ENCODE assay signal across 20 cellular contexts in the genomic region with DNA sequence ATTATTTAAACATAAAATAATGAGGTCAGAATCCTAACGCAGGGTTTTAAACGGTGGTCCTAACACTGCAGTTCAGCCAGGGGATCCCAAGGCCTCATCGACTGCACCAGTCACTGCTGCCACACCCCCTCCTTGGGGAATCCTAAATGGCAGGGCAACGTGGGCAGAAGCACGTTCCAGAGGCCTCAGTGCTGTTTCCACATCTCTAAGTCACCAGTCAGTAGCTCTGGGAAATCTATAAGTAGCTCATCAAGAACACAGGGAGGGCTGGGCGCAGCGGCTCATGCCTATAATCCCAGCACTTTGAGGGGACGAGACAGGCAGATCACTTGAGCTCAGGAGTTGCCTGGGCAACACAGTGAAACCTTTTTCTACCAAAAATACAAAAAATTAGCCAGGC. TPM values are rescaled to one million over a fixed set of nuclear protein-coding genes. Genes with fewer than 3 reads are reported as not detected.
DNase-seq lines count a peak whose midpoint lies in the region; ATAC-seq and TF ChIP-seq lines count a peak whose summit lies in the region.
"Had no signal": no experiment of that assay in that cellular context is flagged by ENCODE, and none has a peak within 500 bp of the region (broad histone marks: within the 10 kb centered on the region; RNA-seq: fewer than 3 reads in every experiment).

No MANE protein-coding gene starts in this region.

- peaks cover 78% of the 10 kb centered on the region for H3F3A ChIP-seq in SU-DHL-6 (ENCODE audit: insufficient read depth)
- peaks cover 50% of the 10 kb centered on the region for H3F3A ChIP-seq in neural progenitor cell (ENCODE audit: low read depth)

- no peak for ATAC-seq in IMR-90 (ENCODE audit: low read depth)
- no peak for ATAC-seq in stimulated activated naive B cell treated with anti-CD40 and anti-IgM and Interleukin-4, amounts not matched to agents 10 μg/mL and 1 μg/mL and 100 μg/mL, for 72 hours (replicated peaks)
- ATAC-seq in gastroesophageal sphincter: no peak
- no peak for ATAC-seq in activated T-helper 17 cell treated with anti-CD3 and anti-CD28 coated beads, Interleukin-2, amount 50 U/mL, for 72 hours (replicated peaks)
- ATAC-seq: HepG2, left cardiac atrium had no signal

- no peak overlapping the region for H4K5ac ChIP-seq in IMR-90 (ENCODE audit: low read depth, low read length)

- H4K91ac ChIP-seq in IMR-90 (ENCODE audit: insufficient read depth, low read depth, low read length): no peak overlapping the region

- H3K27me3 ChIP-seq in IMR-90 (ENCODE audit: control insufficient read depth, insufficient read depth, low read length) (peaks cover 26% of the 10 kb centered on the region), SU-DHL-6 (ENCODE audit: low read length) (no peaks in the 10 kb centered on the region), hepatocyte (no peaks in the 10 kb centered on the region), neural progenitor cell (no peaks in the 10 kb centered on the region), gastroesophageal sphincter (no peaks in the 10 kb centered on the region)
- H3K27me3 ChIP-seq: SJSA1, upper lobe of left lung had no signal

- no peak overlapping the region for H2BK20ac ChIP-seq in IMR-90 (ENCODE audit: low read depth, low read length)

- no peak overlapping the region for H3K27ac ChIP-seq in IMR-90 (ENCODE audit: insufficient read depth, low read length)
- H3K27ac ChIP-seq in SU-DHL-6 (ENCODE audit: low read depth, low read length): peak overlapping the region; percentile 100
- no peak overlapping the region for H3K27ac ChIP-seq in hepatocyte
- peak overlapping the region; percentile 42 for H3K27ac ChIP-seq in neural progenitor cell
- no peak overlapping the region for H3K27ac ChIP-seq in gastroesophageal sphincter
- H3K27ac ChIP-seq: SJSA1, upper lobe of left lung had no signal

- TF ChIP-seq EP300 in gastroesophageal sphincter (IDR thresholded peaks at IDR 0.05): no peak

- peak overlapping the region; percentile 37 for H3K4me3 Mint-ChIP-seq in neural progenitor cell
- H3K4me3 Mint-ChIP-seq in stimulated activated naive B cell treated with anti-CD40 and anti-IgM and Interleukin-4, amounts not matched to agents 10 μg/mL and 1 μg/mL and 100 μg/mL, for 72 hours: no peak overlapping the region
- no peak overlapping the region for H3K4me3 Mint-ChIP-seq in activated T-helper 17 cell treated with anti-CD3 and anti-CD28 coated beads, Interleukin-2, amount 50 U/mL, for 72 hours
- H3K4me3 Mint-ChIP-seq: T-helper 1 cell treated with Interleukin-12 subunit alpha and Interleukin-12 subunit beta and Interleukin-4 antibody, amounts not matched to agents 30 μg/mL and 1 μg/mL, for 36 hours had no signal

- H3K27ac Mint-ChIP-seq in neural progenitor cell: peak overlapping the region; percentile 55
- H3K27ac Mint-ChIP-seq in stimulated activated naive B cell treated with anti-CD40 and anti-IgM and Interleukin-4, amounts not matched to agents 10 μg/mL and 1 μg/mL and 100 μg/mL, for 72 hours: no peak overlapping the region
- H3K27ac Mint-ChIP-seq in activated T-helper 17 cell treated with anti-CD3 and anti-CD28 coated beads, Interleukin-2, amount 50 U/mL, for 72 hours: no peak overlapping the region
- H3K27ac Mint-ChIP-seq: T-helper 1 cell treated with Interleukin-12 subunit alpha and Interleukin-12 subunit beta and Interleukin-4 antibody, amounts not matched to agents 30 μg/mL and 1 μg/mL, for 36 hours had no signal

- TF ChIP-seq CTCF in IMR-90 (conservative IDR thresholded peaks at IDR 0.05; ENCODE audit: low read depth, low read length) (no peak), SU-DHL-6 (IDR thresholded peaks at IDR 0.05; ENCODE audit: insufficient read depth, low read length, poor library complexity, severe bottlenecking) (no peak), hepatocyte (IDR thresholded peaks at IDR 0.05; ENCODE audit: poor library complexity) (no peak), neural progenitor cell (IDR thresholded peaks at IDR 0.05) (no peak), gastroesophageal sphincter (IDR thresholded peaks at IDR 0.05) (no peak)

- H3K4me1 ChIP-seq in IMR-90 (ENCODE audit: control insufficient read depth, insufficient read depth, low read length) (peaks cover 7% of the 10 kb centered on the region), hepatocyte (ENCODE audit: insufficient read depth) (peaks cover 10% of the 10 kb centered on the region), neural progenitor cell (peaks cover 27% of the 10 kb centered on the region), gastroesophageal sphincter (no peaks in the 10 kb centered on the region)
- H3K4me1 ChIP-seq: upper lobe of left lung had no signal

- H4K20me1 ChIP-seq in IMR-90 (ENCODE audit: insufficient read depth, low read length) (no peaks in the 10 kb centered on the region), SU-DHL-6 (ENCODE audit: low read depth, low read length) (no peaks in the 10 kb centered on the region), hepatocyte (ENCODE audit: insufficient read depth, poor library complexity, severe bottlenecking) (no peaks in the 10 kb centered on the region), neural progenitor cell (ENCODE audit: low read depth) (peaks cover 94% of the 10 kb centered on the region)

- H3K27me3 Mint-ChIP-seq in neural progenitor cell (ENCODE audit: insufficient read depth, low read depth): peaks cover 2% of the 10 kb centered on the region
- H3K27me3 Mint-ChIP-seq in stimulated activated naive B cell treated with anti-CD40 and anti-IgM and Interleukin-4, amounts not matched to agents 10 μg/mL and 1 μg/mL and 100 μg/mL, for 72 hours: peaks cover 5 to 8% of the 10 kb centered on the region in 2 donors
- H3K27me3 Mint-ChIP-seq in activated T-helper 17 cell treated with anti-CD3 and anti-CD28 coated beads, Interleukin-2, amount 50 U/mL, for 72 hours: peaks cover 8% of the 10 kb centered on the region
- H3K27me3 Mint-ChIP-seq: CD4-positive, CD25-positive, alpha-beta regulatory T cell had no signal

- H3K36me3 Mint-ChIP-seq in neural progenitor cell: peaks cover 17% of the 10 kb centered on the region
- no peaks in the 10 kb centered on the region for H3K36me3 Mint-ChIP-seq in stimulated activated naive B cell treated with anti-CD40 and anti-IgM and Interleukin-4, amounts not matched to agents 10 μg/mL and 1 μg/mL and 100 μg/mL, for 72 hours
- H3K36me3 Mint-ChIP-seq in activated T-helper 17 cell treated with anti-CD3 and anti-CD28 coated beads, Interleukin-2, amount 50 U/mL, for 72 hours (ENCODE audit: low read depth): no peaks in the 10 kb centered on the region
- H3K36me3 Mint-ChIP-seq: CD4-positive, CD25-positive, alpha-beta regulatory T cell had no signal

- H2AFZ ChIP-seq in IMR-90 (replicated peaks; ENCODE audit: low read length, poor library complexity): peak overlapping the region; percentile 28
- no peak overlapping the region for H2AFZ ChIP-seq in SU-DHL-6 (ENCODE audit: low read depth, low read length, severe bottlenecking)
- H2AFZ ChIP-seq in hepatocyte: no peak overlapping the region
- H2AFZ ChIP-seq in neural progenitor cell (replicated peaks): no peak overlapping the region

- H3K4me1 Mint-ChIP-seq in neural progenitor cell: peaks cover 60% of the 10 kb centered on the region
- H3K4me1 Mint-ChIP-seq in stimulated activated naive B cell treated with anti-CD40 and anti-IgM and Interleukin-4, amounts not matched to agents 10 μg/mL and 1 μg/mL and 100 μg/mL, for 72 hours: peaks cover 2 to 6% of the 10 kb centered on the region in 2 donors
- H3K4me1 Mint-ChIP-seq in activated T-helper 17 cell treated with anti-CD3 and anti-CD28 coated beads, Interleukin-2, amount 50 U/mL, for 72 hours: peaks cover 5% of the 10 kb centered on the region

- H3K36me3 ChIP-seq in IMR-90 (ENCODE audit: control insufficient read depth, insufficient read depth, low read length) (no peaks in the 10 kb centered on the region), SU-DHL-6 (ENCODE audit: low read length) (0 out of 2 replicates have a peak, but pooled peaks cover 3% of the 10 kb centered on the region), hepatocyte (replicated peaks; ENCODE audit: insufficient read depth, low read depth) (no peaks in the 10 kb centered on the region), neural progenitor cell (no peaks in the 10 kb centered on the region), gastroesophageal sphincter (no peaks in the 10 kb centered on the region)
- H3K36me3 ChIP-seq: SJSA1, upper lobe of left lung had no signal

- H2AK9ac ChIP-seq in IMR-90 (replicated peaks; ENCODE audit: low read depth, low read length, poor library complexity): no peak overlapping the region

- no TSS peak for BruUV-seq in IMR-90 (replicated peaks; lab: Mats Ljungman, UMichigan)

- H4K8ac ChIP-seq in IMR-90 (ENCODE audit: low read depth in 2 of 2, low read length in 2 of 2): no peak overlapping the region

- H2BK120ac ChIP-seq in IMR-90 (ENCODE audit: low read depth, low read length): no peak overlapping the region

- CTCF ChIA-PET in IMR-90 (lab: Yijun Ruan, JAX): no interaction called here

- in situ Hi-C loops in IMR-90 (cut with MboI; ENCODE audit: low sequenced_read_pairs): no loop called here

- no peak overlapping the region for H3K56ac ChIP-seq in IMR-90 (ENCODE audit: extremely low read depth, insufficient read depth, low read length)

- H3K4me3 ChIP-seq in IMR-90 (ENCODE audit: insufficient read depth, low read depth, low read length) (no peak overlapping the region), SU-DHL-6 (ENCODE audit: insufficient read depth, low read length, poor library complexity, severe bottlenecking) (peak overlapping the region; percentile 68), hepatocyte (no peak overlapping the region), neural progenitor cell (no peak overlapping the region), gastroesophageal sphincter (no peak overlapping the region)
- H3K4me3 ChIP-seq: SJSA1, upper lobe of left lung had no signal

- dilution Hi-C loops in IMR-90 (cut with HindIII; ENCODE audit: low sequenced_read_pairs, unreplicated experiment): no loop called here

- H3K4ac ChIP-seq in IMR-90 (ENCODE audit: low read depth, low read length): no peak overlapping the region

- H3K9me3 Mint-ChIP-seq in neural progenitor cell: no peaks in the 10 kb centered on the region
- no peaks in the 10 kb centered on the region for H3K9me3 Mint-ChIP-seq in stimulated activated naive B cell treated with anti-CD40 and anti-IgM and Interleukin-4, amounts not matched to agents 10 μg/mL and 1 μg/mL and 100 μg/mL, for 72 hours
- H3K9me3 Mint-ChIP-seq in activated T-helper 17 cell treated with anti-CD3 and anti-CD28 coated beads, Interleukin-2, amount 50 U/mL, for 72 hours: no peaks in the 10 kb centered on the region
- H3K9me3 Mint-ChIP-seq: T-helper 1 cell treated with Interleukin-12 subunit alpha and Interleukin-12 subunit beta and Interleukin-4 antibody, amounts not matched to agents 30 μg/mL and 1 μg/mL, for 36 hours had no signal

- TF ChIP-seq POLR2A in IMR-90 (IDR thresholded peaks at IDR 0.05; ENCODE audit: low read depth, low read length): no peak
- TF ChIP-seq POLR2A in gastroesophageal sphincter (IDR thresholded peaks at IDR 0.05): no peak

- H3K79me1 ChIP-seq in IMR-90 (ENCODE audit: low read depth in 1 of 2, low read length in 2 of 2): no peaks in the 10 kb centered on the region; a peak in 1 of 4 replicates

- no peak overlapping the region for H3K9ac ChIP-seq in IMR-90 (ENCODE audit: low read depth, low read length)
- peak overlapping the region; percentile 72 for H3K9ac ChIP-seq in SU-DHL-6 (ENCODE audit: low read length)
- H3K9ac ChIP-seq in neural progenitor cell: no peak overlapping the region

- WGBS in IMR-90 (ENCODE audit: extremely low coverage in 2 of 2, insufficient read length in 1 of 2), 2 experiments: 27% methylated on average over 4 of the region's 8 CpGs; no CpG with 5 or more reads in 1 of the 2 experiments
- 49% methylated on average over 8 of the region's 8 CpGs for WGBS in hepatocyte (ENCODE audit: low lambda C conversion rate, missing lambda C conversion rate)
- WGBS in gastroesophageal sphincter (ENCODE audit: low coverage in 1 of 2), 2 donors: 71 to 100% methylated on average over 1 to 3 of the region's 8 CpGs

- DNase-seq in IMR-90: peak; percentile 5
- DNase-seq in hepatocyte (ENCODE audit: low spot score): no peak
- peak; percentile 58 for DNase-seq in neural progenitor cell (ENCODE audit: low spot score)
- no peak for DNase-seq in stimulated activated naive B cell treated with anti-CD40 and anti-IgM and Interleukin-4, amounts not matched to agents 10 μg/mL and 1 μg/mL and 100 μg/mL, for 72 hours
- DNase-seq in NCI-H2029 treated with DMSO at 0.1 percent for 48 hours (lab: John Stamatoyannopoulos, UW): no peak
- DNase-seq: dermis blood vessel endothelial cell; DMS53; foreskin melanocyte; left cardiac atrium; midbrain; OCI-M1; stimulated activated CD4-positive, alpha-beta T cell treated with anti-CD3 and anti-CD28 coated beads, Interleukin-12 subunit alpha, Interleukin-12 subunit beta, amount 100 ng/mL, for 4 hours; upper lobe of left lung had no signal

- H3K23ac ChIP-seq in IMR-90 (ENCODE audit: low read depth, low read length): no peak overlapping the region; the same call in 1 of the 2 replicates

- H3K9me3 ChIP-seq in IMR-90 (ENCODE audit: control insufficient read depth, insufficient read depth, low read length): no peaks in the 10 kb centered on the region
- no peaks in the 10 kb centered on the region for H3K9me3 ChIP-seq in SU-DHL-6 (ENCODE audit: insufficient read depth, low read length)
- H3K9me3 ChIP-seq in hepatocyte (ENCODE audit: low read depth): no peaks in the 10 kb centered on the region
- H3K9me3 ChIP-seq in neural progenitor cell (ENCODE audit: low read depth): no peaks in the 10 kb centered on the region
- no peaks in the 10 kb centered on the region for H3K9me3 ChIP-seq in gastroesophageal sphincter
- H3K9me3 ChIP-seq: SJSA1, upper lobe of left lung had no signal

- H3K18ac ChIP-seq in IMR-90 (ENCODE audit: low read depth, low read length): no peak overlapping the region

- intact Hi-C loops in IMR-90 (cut with micrococcal nuclease): no loop called here

- no peak overlapping the region for H2BK15ac ChIP-seq in IMR-90 (ENCODE audit: low read depth, low read length)

- no peak overlapping the region for H3K14ac ChIP-seq in IMR-90 (replicated peaks; ENCODE audit: low read depth, low read length)

- H3K79me2 ChIP-seq in SU-DHL-6 (ENCODE audit: insufficient read depth, low read length) (peaks cover 97% of the 10 kb centered on the region), hepatocyte (peaks cover 18% of the 10 kb centered on the region), neural progenitor cell (ENCODE audit: low read depth) (peaks cover 100% of the 10 kb centered on the region)

- POLR2A ChIA-PET in IMR-90 (lab: Charles Lee; ENCODE audit: unreplicated experiment): no interaction called here

- H2AK5ac ChIP-seq in IMR-90 (ENCODE audit: low read depth, low read length): peak overlapping the region; percentile 87

- H3K9me2 ChIP-seq in SU-DHL-6 (replicated peaks; ENCODE audit: insufficient read depth, low read length): no peaks in the 10 kb centered on the region
- no peaks in the 10 kb centered on the region for H3K9me2 ChIP-seq in hepatocyte (replicated peaks; ENCODE audit: insufficient read depth)

- no peak for TF ChIP-seq RAD21 in IMR-90 (IDR thresholded peaks at IDR 0.05; ENCODE audit: low read length)

- no peaks in the 10 kb centered on the region for H3K9me1 ChIP-seq in IMR-90 (ENCODE audit: insufficient read depth, low read length)

- H3K4me2 ChIP-seq in IMR-90 (ENCODE audit: low read depth, low read length) (no peak overlapping the region), SU-DHL-6 (ENCODE audit: low read depth, low read length, poor library complexity, severe bottlenecking) (peak overlapping the region; percentile 99), hepatocyte (peak overlapping the region; percentile 13), neural progenitor cell (peak overlapping the region; percentile 62)

- H2BK5ac ChIP-seq in IMR-90 (ENCODE audit: low read depth, low read length, poor library complexity, severe bottlenecking): no peak overlapping the region

RNA-seq across cellular contexts. Expression of gene PRTG, which starts 47.5 kb away (rescaled TPM):
- total RNA-seq in IMR-90 (2012; rRNA removed): 1.4 and 1.7 TPM in 2 replicates
- 0.89 and 0.99 TPM in 2 replicates for polyA plus RNA-seq in IMR-90 (2012; rRNA removed)
- 0.61 and 0.62 TPM in 2 replicates for polyA plus RNA-seq in IMR-90 (2012; cell fraction: cytosol; rRNA removed)
- polyA plus RNA-seq in IMR-90 (2012; cell fraction: nucleus; rRNA removed; ENCODE audit: low replicate concordance): 0.59 and 1.1 TPM in 2 replicates
- total RNA-seq in hepatocyte: 10.8 and 19.0 TPM in 2 replicates
- 6.6 and 7.8 TPM in 2 replicates for polyA plus RNA-seq in hepatocyte
- 508 and 574 TPM in 2 replicates for total RNA-seq in neural progenitor cell (ENCODE audit: low replicate concordance)
- 1 to 10 TPM in 3 of 4 donors, under 1 TPM in 1; 0.81 to 3.3 (median 1.2) TPM for total RNA-seq in gastroesophageal sphincter
- not detected for total RNA-seq in activated T-helper 17 cell treated with anti-CD3 and anti-CD28 coated beads, Interleukin-2, amount 50 U/mL, for 72 hours
- total RNA-seq: CD4-positive, CD25-positive, alpha-beta regulatory T cell had no signal
- polyA plus RNA-seq: CD4-positive, CD25-positive, alpha-beta regulatory T cell had no signal

Comparison
In these comparisons a context has a peak if more than half of its experiments do, and no peak if none do; other contexts are left out.
1. DNase-seq: peak in IMR-90 (single experiment) and neural progenitor cell (single experiment); none in hepatocyte (single experiment), stimulated activated naive B cell treated with anti-CD40 and anti-IgM and Interleukin-4, amounts not matched to agents 10 μg/mL and 1 μg/mL and 100 μg/mL, for 72 hours (single experiment) and NCI-H2029 treated with DMSO at 0.1 percent for 48 hours (single experiment).
2. H3K27ac ChIP-seq: peak in SU-DHL-6 (single experiment) and neural progenitor cell (single experiment); none in IMR-90 (single experiment), hepatocyte (single experiment) and gastroesophageal sphincter (0 of 4).
3. RNA of gene PRTG, which starts 47.5 kb away (total RNA-seq): 508 to 574 TPM in neural progenitor cell; 10.8 to 19.0 TPM in hepatocyte, 1.4 to 1.7 TPM in IMR-90, 0.81 to 3.3 TPM in gastroesophageal sphincter and not detected in activated T-helper 17 cell treated with anti-CD3 and anti-CD28 coated beads, Interleukin-2, amount 50 U/mL, for 72 hours; every median in the first group is over 10 times any median in the second.